30 cellular contexts compared by ENCODE assay signal in genomic region chr7:119890631-119891030, GRCh38.
"Had no signal": no experiment of that assay in that cellular context is flagged by ENCODE, and none has a peak within 500 bp of the region (broad histone marks: within the 10 kb centered on the region; RNA-seq: fewer than 3 reads in every experiment).

No MANE protein-coding gene starts in this region.

- H3K9me3 ChIP-seq: ovary, psoas muscle, right lobe of liver, sigmoid colon, suprapubic skin, thoracic aorta, thyroid gland, tibial nerve, vagina had no signal

- H3K36me3 ChIP-seq: neural progenitor cell, ovary, right lobe of liver, sigmoid colon, suprapubic skin, thoracic aorta, thyroid gland, tibial nerve, upper lobe of left lung, vagina had no signal

- H3K36me3 Mint-ChIP-seq: natural killer cell; neural progenitor cell; stimulated activated memory B cell treated with anti-CD40 and anti-IgM and Interleukin-4, amounts not matched to agents 10 μg/mL and 1 μg/mL and 100 μg/mL, for 72 hours had no signal

- H3K9ac ChIP-seq: neural progenitor cell, parathyroid adenoma had no signal

- H3K27ac ChIP-seq: neural progenitor cell, ovary, parathyroid adenoma, psoas muscle, right lobe of liver, sigmoid colon, suprapubic skin, thoracic aorta, thyroid gland, tibial nerve, upper lobe of left lung, vagina had no signal

- DNase-seq: natural killer cell; occipital lobe; ovary; psoas muscle; right cardiac atrium; right lobe of liver; sigmoid colon; small intestine; stimulated activated CD4-positive, alpha-beta T cell treated with anti-CD3 and anti-CD28 coated beads, Interleukin-12 subunit alpha, Interleukin-12 subunit beta, amount 100 ng/mL, for 4 hours; stimulated activated CD4-positive, alpha-beta T cell treated with anti-CD3 and anti-CD28 coated beads, Interleukin-1b, Interleukin-23, amount 100 ng/mL, for 48 hours; stimulated activated CD4-positive, alpha-beta T cell treated with anti-CD3 and anti-CD28 coated beads, Interleukin-4, amount 100 ng/mL, for 1 hour; stimulated activated CD4-positive, alpha-beta T cell treated with anti-CD3 and anti-CD28 coated beads, Interleukin-4, amount 100 ng/mL, for 4 hours; stimulated activated CD8-positive, alpha-beta memory T cell treated with anti-CD3 and anti-CD28 coated beads, Interleukin-4, amount 100 ng/mL, for 48 hours; stimulated activated naive CD4-positive, alpha-beta T cell; stimulated activated naive CD8-positive, alpha-beta T cell treated with anti-CD3 and anti-CD28 coated beads, Interleukin-15, amount 100 ng/mL, for 72 hours; stimulated activated naive CD8-positive, alpha-beta T cell treated with anti-CD3 and anti-CD28 coated beads, Interleukin-15, Interleukin-2, amounts not matched to agents 100 U/mL and 50 U/mL, for 24 hours; substantia nigra; thyroid gland; trophoblast cell had no signal

- H3K79me2 ChIP-seq: parathyroid adenoma had no signal

- H3K27me3 Mint-ChIP-seq: progenitor cell of endocrine pancreas; stimulated activated memory B cell treated with anti-CD40 and anti-IgM and Interleukin-4, amounts not matched to agents 10 μg/mL and 1 μg/mL and 100 μg/mL, for 72 hours; stimulated activated naive CD8-positive, alpha-beta T cell treated with anti-CD3 and anti-CD28 coated beads, Interleukin-15, amount 100 ng/mL, for 72 hours had no signal

- H3K27ac Mint-ChIP-seq: natural killer cell; nephron; neural progenitor cell; progenitor cell of endocrine pancreas; stimulated activated memory B cell treated with anti-CD40 and anti-IgM and Interleukin-4, amounts not matched to agents 10 μg/mL and 1 μg/mL and 100 μg/mL, for 72 hours; stimulated activated naive CD8-positive, alpha-beta T cell treated with anti-CD3 and anti-CD28 coated beads, Interleukin-15, amount 100 ng/mL, for 72 hours had no signal

- H3K9me3 Mint-ChIP-seq: nephron, neural progenitor cell had no signal

- H3K4me2 ChIP-seq: neural progenitor cell had no signal

- H2AFZ ChIP-seq: neural progenitor cell, parathyroid adenoma had no signal

- H3K4me3 Mint-ChIP-seq: natural killer cell; nephron; neural progenitor cell; stimulated activated memory B cell treated with anti-CD40 and anti-IgM and Interleukin-4, amounts not matched to agents 10 μg/mL and 1 μg/mL and 100 μg/mL, for 72 hours; stimulated activated naive CD8-positive, alpha-beta T cell treated with anti-CD3 and anti-CD28 coated beads, Interleukin-15, amount 100 ng/mL, for 72 hours had no signal

- H3K4me1 Mint-ChIP-seq: natural killer cell; nephron; neural progenitor cell; stimulated activated memory B cell treated with anti-CD40 and anti-IgM and Interleukin-4, amounts not matched to agents 10 μg/mL and 1 μg/mL and 100 μg/mL, for 72 hours; stimulated activated naive CD8-positive, alpha-beta T cell treated with anti-CD3 and anti-CD28 coated beads, Interleukin-15, amount 100 ng/mL, for 72 hours had no signal

- ATAC-seq: natural killer cell; psoas muscle; right cardiac atrium; right lobe of liver; stimulated activated memory B cell treated with anti-CD40 and anti-IgM and Interleukin-4, amounts not matched to agents 10 μg/mL and 1 μg/mL and 100 μg/mL, for 72 hours; stimulated activated naive CD8-positive, alpha-beta T cell treated with anti-CD3 and anti-CD28 coated beads, Interleukin-15, amount 100 ng/mL, for 72 hours; stimulated activated naive CD8-positive, alpha-beta T cell treated with anti-CD3 and anti-CD28 coated beads, Interleukin-15, Interleukin-2, amounts not matched to agents 100 U/mL and 50 U/mL, for 24 hours had no signal

- H3K4me3 ChIP-seq: neural progenitor cell, ovary, psoas muscle, right lobe of liver, sigmoid colon, suprapubic skin, thoracic aorta, thyroid gland, tibial nerve, upper lobe of left lung, vagina had no signal

- H3K27me3 ChIP-seq: neural progenitor cell, ovary, right lobe of liver, sigmoid colon, suprapubic skin, thyroid gland, tibial nerve, upper lobe of left lung, vagina had no signal

- FAIRE-seq: small intestine, urothelium cell line had no signal

- H3K4me1 ChIP-seq: neural progenitor cell, parathyroid adenoma, psoas muscle, right lobe of liver, sigmoid colon, suprapubic skin, thyroid gland, tibial nerve, upper lobe of left lung, vagina had no signal
